In the genomic region with DNA sequence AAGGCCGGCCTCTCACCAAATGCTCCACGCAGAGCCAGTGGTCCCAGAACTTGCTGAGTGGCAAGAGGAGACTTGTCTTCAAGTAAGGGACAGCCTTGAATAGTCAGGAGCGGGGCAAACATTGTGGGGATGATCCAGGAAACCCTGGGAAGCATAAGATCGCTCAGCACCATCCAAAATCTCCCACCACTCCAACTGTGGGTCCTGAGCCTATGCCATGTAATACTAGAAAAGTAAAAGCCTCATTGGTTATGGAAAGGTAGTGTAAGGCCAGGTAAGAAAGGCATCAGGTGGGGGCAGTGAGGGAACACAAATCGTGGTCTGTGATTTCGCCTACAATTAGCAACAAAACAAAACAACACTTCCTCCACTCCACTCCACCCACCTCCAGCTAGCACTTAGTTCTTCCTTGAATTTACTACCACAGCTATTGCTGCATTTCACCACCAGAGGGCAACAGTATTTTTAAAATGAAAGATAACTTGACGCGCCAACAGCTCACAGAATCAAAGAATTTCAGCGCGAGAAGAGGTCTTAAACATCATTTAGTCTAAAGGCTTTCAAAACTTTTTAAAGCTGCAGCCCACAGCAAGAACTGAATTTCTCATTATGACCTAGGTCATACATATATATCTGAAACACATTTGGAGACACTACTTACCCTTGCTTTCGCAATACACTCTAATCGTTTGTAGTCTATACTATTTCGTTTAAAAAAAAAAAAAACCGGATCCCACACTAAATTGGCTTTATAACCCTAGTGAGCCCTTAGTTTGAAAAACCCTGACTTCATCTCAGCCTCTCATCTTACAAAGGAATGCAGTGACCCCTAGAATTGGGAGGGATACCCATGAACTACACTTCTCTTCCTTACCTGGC, we compare ENCODE assay signal across 8 cellular contexts. TPM values are rescaled to one million over a fixed set of nuclear protein-coding genes. Genes with fewer than 3 reads are reported as not detected.
DNase-seq lines count a peak whose midpoint lies in the region; ATAC-seq and TF ChIP-seq lines count a peak whose summit lies in the region.

No MANE protein-coding gene starts in this region.

- H3K9me3 Mint-ChIP-seq in GM23338, result no peaks in the 10 kb centered on the region

- no peak overlapping the region for H3K27ac Mint-ChIP-seq in GM23338

- no peak overlapping the region for H3K4me2 ChIP-seq in GM23338
- peak overlapping the region; percentile 66 for H3K4me2 ChIP-seq in skeletal muscle satellite cell (ENCODE audit: low read length)

- H3K36me3 Mint-ChIP-seq in GM23338 (ENCODE audit: low read depth), result peaks cover 4% of the 10 kb centered on the region; the same call in 2 of the 3 replicates

- peak; percentile 39 for DNase-seq in activated gamma-delta T cell treated with Interleukin-2 at 50 U/mL for 16 hours
- no peak for DNase-seq in activated gamma-delta T cell (lab: John Stamatoyannopoulos, UW)
- DNase-seq in GM23338 (ENCODE audit: low spot score), result peak; percentile 86
- DNase-seq in Kasumi-1 (lab: John Stamatoyannopoulos, UW), result peak; percentile 82 to 86
- DNase-seq in SHP77 (lab: John Stamatoyannopoulos, UW), result peak; percentile 55 to 67
- peak; percentile 74 for DNase-seq in astrocyte of the cerebellum (ENCODE audit: low read depth)
- DNase-seq in hepatic stellate cell (ENCODE audit: low spot score), result peak; percentile 69

- no peak overlapping the region for H2AFZ ChIP-seq in GM23338

- H3K4me1 Mint-ChIP-seq in GM23338, result peaks cover 16% of the 10 kb centered on the region

- peaks cover 12% of the 10 kb centered on the region; the same call in 1 of the 2 replicates for H3K4me1 ChIP-seq in GM23338 (ENCODE audit: insufficient read depth)
- H3K4me1 ChIP-seq in skeletal muscle satellite cell (ENCODE audit: control insufficient read depth, insufficient read depth, low read length), result peaks cover 59% of the 10 kb centered on the region

- in situ Hi-C loops in astrocyte of the cerebellum (cut with HindIII; ENCODE audit: low sequenced_read_pairs), result no loop called here

- peak; percentile 5; the same call in 2 of the 3 replicates for ATAC-seq in GM23338

- no peaks in the 10 kb centered on the region for H3K79me2 ChIP-seq in GM23338 (replicated peaks; ENCODE audit: insufficient read depth)

- H3K27me3 Mint-ChIP-seq in GM23338 (ENCODE audit: insufficient read depth, low read depth, poor library complexity), result peaks cover 8% of the 10 kb centered on the region

- no peaks in the 10 kb centered on the region for H3K9me3 ChIP-seq in skeletal muscle satellite cell (replicated peaks; ENCODE audit: low read length)

- no peaks in the 10 kb centered on the region for H3K9me2 ChIP-seq in GM23338 (ENCODE audit: insufficient read depth)

- H3K36me3 ChIP-seq in GM23338 (ENCODE audit: insufficient read depth), result no peaks in the 10 kb centered on the region
- H3K36me3 ChIP-seq in skeletal muscle satellite cell (ENCODE audit: insufficient read depth, low read length), result no peaks in the 10 kb centered on the region

- peak overlapping the region; percentile 7 for H3K9ac ChIP-seq in skeletal muscle satellite cell (ENCODE audit: low read depth, low read length)

- no peaks in the 10 kb centered on the region for H3F3A ChIP-seq in GM23338 (replicated peaks; ENCODE audit: low read depth)

- no peaks in the 10 kb centered on the region for H4K20me1 ChIP-seq in GM23338 (replicated peaks; ENCODE audit: insufficient read depth)

- TF ChIP-seq CTCF in GM23338 (conservative IDR thresholded peaks at IDR 0.05; ENCODE audit: low read depth in 2 of 2) (peak; percentile 74 to 85), astrocyte of the cerebellum (IDR thresholded peaks at IDR 0.05; ENCODE audit: low read depth, low read length, missing control alignments) (peak; percentile 74)

- H3K27ac ChIP-seq in GM23338 (ENCODE audit: low read depth), result no peak overlapping the region

- H3K4me3 ChIP-seq in GM23338, result no peak overlapping the region
- H3K4me3 ChIP-seq in astrocyte of the cerebellum (ENCODE audit: low read depth, low read length), result no peak overlapping the region
- no peak overlapping the region for H3K4me3 ChIP-seq in skeletal muscle satellite cell (ENCODE audit: low read length)

- peaks cover 20% of the 10 kb centered on the region for H3K27me3 ChIP-seq in GM23338 (ENCODE audit: insufficient read depth)
- no peaks in the 10 kb centered on the region for H3K27me3 ChIP-seq in skeletal muscle satellite cell (ENCODE audit: control insufficient read depth, insufficient read depth, low read length)

- no peak overlapping the region for H3K4me3 Mint-ChIP-seq in GM23338

TF ChIP-seq in GM23338, 12 proteins besides CTCF, POLR2A, EP300 and RAD21 (continues in another document):
- no peak for TF ChIP-seq POLR2AphosphoS5 (IDR thresholded peaks at IDR 0.05; ENCODE audit: low read depth)
- TF ChIP-seq, protein P1, sequence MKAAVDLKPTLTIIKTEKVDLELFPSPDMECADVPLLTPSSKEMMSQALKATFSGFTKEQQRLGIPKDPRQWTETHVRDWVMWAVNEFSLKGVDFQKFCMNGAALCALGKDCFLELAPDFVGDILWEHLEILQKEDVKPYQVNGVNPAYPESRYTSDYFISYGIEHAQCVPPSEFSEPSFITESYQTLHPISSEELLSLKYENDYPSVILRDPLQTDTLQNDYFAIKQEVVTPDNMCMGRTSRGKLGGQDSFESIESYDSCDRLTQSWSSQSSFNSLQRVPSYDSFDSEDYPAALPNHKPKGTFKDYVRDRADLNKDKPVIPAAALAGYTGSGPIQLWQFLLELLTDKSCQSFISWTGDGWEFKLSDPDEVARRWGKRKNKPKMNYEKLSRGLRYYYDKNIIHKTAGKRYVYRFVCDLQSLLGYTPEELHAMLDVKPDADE (IDR thresholded peaks at IDR 0.05), result no peak
- no peak for TF ChIP-seq STAT1 (IDR thresholded peaks at IDR 0.05; ENCODE audit: unreplicated experiment)
- no peak for TF ChIP-seq ZNF331 (CRISPR knock-in tag; IDR thresholded peaks at IDR 0.05; ENCODE audit: low read depth)
- TF ChIP-seq EZH2phosphoT487 (IDR thresholded peaks at IDR 0.05; ENCODE audit: unreplicated experiment), result no peak
- TF ChIP-seq, protein P2, sequence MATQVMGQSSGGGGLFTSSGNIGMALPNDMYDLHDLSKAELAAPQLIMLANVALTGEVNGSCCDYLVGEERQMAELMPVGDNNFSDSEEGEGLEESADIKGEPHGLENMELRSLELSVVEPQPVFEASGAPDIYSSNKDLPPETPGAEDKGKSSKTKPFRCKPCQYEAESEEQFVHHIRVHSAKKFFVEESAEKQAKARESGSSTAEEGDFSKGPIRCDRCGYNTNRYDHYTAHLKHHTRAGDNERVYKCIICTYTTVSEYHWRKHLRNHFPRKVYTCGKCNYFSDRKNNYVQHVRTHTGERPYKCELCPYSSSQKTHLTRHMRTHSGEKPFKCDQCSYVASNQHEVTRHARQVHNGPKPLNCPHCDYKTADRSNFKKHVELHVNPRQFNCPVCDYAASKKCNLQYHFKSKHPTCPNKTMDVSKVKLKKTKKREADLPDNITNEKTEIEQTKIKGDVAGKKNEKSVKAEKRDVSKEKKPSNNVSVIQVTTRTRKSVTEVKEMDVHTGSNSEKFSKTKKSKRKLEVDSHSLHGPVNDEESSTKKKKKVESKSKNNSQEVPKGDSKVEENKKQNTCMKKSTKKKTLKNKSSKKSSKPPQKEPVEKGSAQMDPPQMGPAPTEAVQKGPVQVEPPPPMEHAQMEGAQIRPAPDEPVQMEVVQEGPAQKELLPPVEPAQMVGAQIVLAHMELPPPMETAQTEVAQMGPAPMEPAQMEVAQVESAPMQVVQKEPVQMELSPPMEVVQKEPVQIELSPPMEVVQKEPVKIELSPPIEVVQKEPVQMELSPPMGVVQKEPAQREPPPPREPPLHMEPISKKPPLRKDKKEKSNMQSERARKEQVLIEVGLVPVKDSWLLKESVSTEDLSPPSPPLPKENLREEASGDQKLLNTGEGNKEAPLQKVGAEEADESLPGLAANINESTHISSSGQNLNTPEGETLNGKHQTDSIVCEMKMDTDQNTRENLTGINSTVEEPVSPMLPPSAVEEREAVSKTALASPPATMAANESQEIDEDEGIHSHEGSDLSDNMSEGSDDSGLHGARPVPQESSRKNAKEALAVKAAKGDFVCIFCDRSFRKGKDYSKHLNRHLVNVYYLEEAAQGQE (IDR thresholded peaks at IDR 0.05; ENCODE audit: unreplicated experiment), result no peak

RNA-seq across cellular contexts. Expression of gene RARRES1, which starts 4.5 kb away (rescaled TPM):
- 0.10 TPM in 1 of 2 replicates, not detected in the other for total RNA-seq in GM23338 (2014; rRNA removed; shearing (Covaris generic))
- polyA plus RNA-seq in GM23338 (2016; fragmentation: Nextera tagmentation; extraction: Ambion mirVana), result 0.54 and 0.82 TPM in 2 replicates
- 1.3 and 2.2 TPM in 2 replicates for total RNA-seq in skeletal muscle satellite cell (2012; rRNA removed)

RNA-seq across cellular contexts. Expression of gene LXN, which starts 55.3 kb away (rescaled TPM):
- 5.5 and 5.6 TPM in 2 replicates for total RNA-seq in GM23338 (2014; rRNA removed; shearing (Covaris generic))
- 8.3 and 10.0 TPM in 2 replicates for polyA plus RNA-seq in GM23338 (2016; fragmentation: Nextera tagmentation; extraction: Ambion mirVana)
- 23.4 and 32.4 TPM in 2 replicates for total RNA-seq in skeletal muscle satellite cell (2012; rRNA removed)
